ENCODE assay signal across 1 cellular context in the genomic region with DNA sequence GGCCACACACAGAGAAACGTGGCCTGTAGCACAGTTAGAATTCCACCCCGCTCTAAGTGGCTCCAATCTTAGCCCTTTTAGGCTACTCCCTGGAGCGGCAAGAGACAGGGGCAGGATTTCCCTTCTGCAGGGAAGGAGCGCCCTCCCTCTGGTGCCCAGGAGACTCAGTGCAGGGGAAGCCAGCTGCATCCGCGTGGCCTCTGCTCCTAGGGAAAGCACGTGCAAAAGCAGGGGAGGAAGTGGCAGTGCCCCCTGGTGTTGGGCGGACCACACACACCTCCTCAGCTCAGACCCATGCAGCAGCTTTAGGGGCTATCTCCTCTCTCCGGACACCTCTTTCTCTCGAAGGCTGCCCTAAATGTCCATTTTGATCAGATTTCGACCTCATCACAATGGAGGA.
A peak's percentile ranks its signal among the peaks of the same experiment; 100 is the strongest.
TF ChIP-seq lines count a peak whose summit lies in the region.

No MANE protein-coding gene starts in this region.

TF ChIP-seq in HepG2, 621 proteins besides CTCF, POLR2A, EP300 and RAD21 (continued from another document):
- TF ChIP-seq, protein P1, sequence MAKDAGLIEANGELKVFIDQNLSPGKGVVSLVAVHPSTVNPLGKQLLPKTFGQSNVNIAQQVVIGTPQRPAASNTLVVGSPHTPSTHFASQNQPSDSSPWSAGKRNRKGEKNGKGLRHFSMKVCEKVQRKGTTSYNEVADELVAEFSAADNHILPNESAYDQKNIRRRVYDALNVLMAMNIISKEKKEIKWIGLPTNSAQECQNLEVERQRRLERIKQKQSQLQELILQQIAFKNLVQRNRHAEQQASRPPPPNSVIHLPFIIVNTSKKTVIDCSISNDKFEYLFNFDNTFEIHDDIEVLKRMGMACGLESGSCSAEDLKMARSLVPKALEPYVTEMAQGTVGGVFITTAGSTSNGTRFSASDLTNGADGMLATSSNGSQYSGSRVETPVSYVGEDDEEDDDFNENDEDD (CRISPR knock-in tag; IDR thresholded peaks at IDR 0.05; ENCODE audit: borderline replicate concordance) = peak; percentile 42; the same call in 1 of the 2 replicates
- TF ChIP-seq GATAD2A (CRISPR knock-in tag; IDR thresholded peaks at IDR 0.05) (no peak), GABPA (IDR thresholded peaks at IDR 0.05; ENCODE audit: low read depth, low read length) (peak; percentile 50), GABPA (CRISPR knock-in tag; IDR thresholded peaks at IDR 0.05; ENCODE audit: low read depth) (peak; percentile 61), ZNF589 (CRISPR knock-in tag; conservative IDR thresholded peaks at IDR 0.05) (no peak), PCBP1 (IDR thresholded peaks at IDR 0.05; ENCODE audit: borderline replicate concordance, low read depth, low read length) (no peak), HOXA3 (CRISPR knock-in tag; IDR thresholded peaks at IDR 0.05) (peak; percentile 51; the same call in 1 of the 2 replicates), ZNF768 (CRISPR knock-in tag; IDR thresholded peaks at IDR 0.05) (peak; percentile 33; the same call in 1 of the 2 replicates), GPN1 (CRISPR knock-in tag; IDR thresholded peaks at IDR 0.05; ENCODE audit: borderline replicate concordance) (no peak), ZMYM4 (CRISPR knock-in tag; IDR thresholded peaks at IDR 0.05) (peak; percentile 86), ZNF350 (CRISPR knock-in tag; IDR thresholded peaks at IDR 0.05; ENCODE audit: borderline replicate concordance, low read depth) (no peak), ZNF567 (CRISPR knock-in tag; IDR thresholded peaks at IDR 0.05; ENCODE audit: borderline replicate concordance) (no peak), GABPB1 (CRISPR knock-in tag; IDR thresholded peaks at IDR 0.05) (peak; percentile 84)
- TF ChIP-seq, protein P2, sequence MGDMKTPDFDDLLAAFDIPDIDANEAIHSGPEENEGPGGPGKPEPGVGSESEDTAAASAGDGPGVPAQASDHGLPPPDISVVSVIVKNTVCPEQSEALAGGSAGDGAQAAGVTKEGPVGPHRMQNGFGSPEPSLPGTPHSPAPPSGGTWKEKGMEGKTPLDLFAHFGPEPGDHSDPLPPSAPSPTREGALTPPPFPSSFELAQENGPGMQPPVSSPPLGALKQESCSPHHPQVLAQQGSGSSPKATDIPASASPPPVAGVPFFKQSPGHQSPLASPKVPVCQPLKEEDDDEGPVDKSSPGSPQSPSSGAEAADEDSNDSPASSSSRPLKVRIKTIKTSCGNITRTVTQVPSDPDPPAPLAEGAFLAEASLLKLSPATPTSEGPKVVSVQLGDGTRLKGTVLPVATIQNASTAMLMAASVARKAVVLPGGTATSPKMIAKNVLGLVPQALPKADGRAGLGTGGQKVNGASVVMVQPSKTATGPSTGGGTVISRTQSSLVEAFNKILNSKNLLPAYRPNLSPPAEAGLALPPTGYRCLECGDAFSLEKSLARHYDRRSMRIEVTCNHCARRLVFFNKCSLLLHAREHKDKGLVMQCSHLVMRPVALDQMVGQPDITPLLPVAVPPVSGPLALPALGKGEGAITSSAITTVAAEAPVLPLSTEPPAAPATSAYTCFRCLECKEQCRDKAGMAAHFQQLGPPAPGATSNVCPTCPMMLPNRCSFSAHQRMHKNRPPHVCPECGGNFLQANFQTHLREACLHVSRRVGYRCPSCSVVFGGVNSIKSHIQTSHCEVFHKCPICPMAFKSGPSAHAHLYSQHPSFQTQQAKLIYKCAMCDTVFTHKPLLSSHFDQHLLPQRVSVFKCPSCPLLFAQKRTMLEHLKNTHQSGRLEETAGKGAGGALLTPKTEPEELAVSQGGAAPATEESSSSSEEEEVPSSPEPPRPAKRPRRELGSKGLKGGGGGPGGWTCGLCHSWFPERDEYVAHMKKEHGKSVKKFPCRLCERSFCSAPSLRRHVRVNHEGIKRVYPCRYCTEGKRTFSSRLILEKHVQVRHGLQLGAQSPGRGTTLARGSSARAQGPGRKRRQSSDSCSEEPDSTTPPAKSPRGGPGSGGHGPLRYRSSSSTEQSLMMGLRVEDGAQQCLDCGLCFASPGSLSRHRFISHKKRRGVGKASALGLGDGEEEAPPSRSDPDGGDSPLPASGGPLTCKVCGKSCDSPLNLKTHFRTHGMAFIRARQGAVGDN (CRISPR knock-in tag; IDR thresholded peaks at IDR 0.05) = peak; percentile 56
- TF ChIP-seq, protein P3, sequence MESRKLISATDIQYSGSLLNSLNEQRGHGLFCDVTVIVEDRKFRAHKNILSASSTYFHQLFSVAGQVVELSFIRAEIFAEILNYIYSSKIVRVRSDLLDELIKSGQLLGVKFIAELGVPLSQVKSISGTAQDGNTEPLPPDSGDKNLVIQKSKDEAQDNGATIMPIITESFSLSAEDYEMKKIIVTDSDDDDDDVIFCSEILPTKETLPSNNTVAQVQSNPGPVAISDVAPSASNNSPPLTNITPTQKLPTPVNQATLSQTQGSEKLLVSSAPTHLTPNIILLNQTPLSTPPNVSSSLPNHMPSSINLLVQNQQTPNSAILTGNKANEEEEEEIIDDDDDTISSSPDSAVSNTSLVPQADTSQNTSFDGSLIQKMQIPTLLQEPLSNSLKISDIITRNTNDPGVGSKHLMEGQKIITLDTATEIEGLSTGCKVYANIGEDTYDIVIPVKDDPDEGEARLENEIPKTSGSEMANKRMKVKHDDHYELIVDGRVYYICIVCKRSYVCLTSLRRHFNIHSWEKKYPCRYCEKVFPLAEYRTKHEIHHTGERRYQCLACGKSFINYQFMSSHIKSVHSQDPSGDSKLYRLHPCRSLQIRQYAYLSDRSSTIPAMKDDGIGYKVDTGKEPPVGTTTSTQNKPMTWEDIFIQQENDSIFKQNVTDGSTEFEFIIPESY (CRISPR knock-in tag; IDR thresholded peaks at IDR 0.05) = peak; percentile 80
- TF ChIP-seq, protein P4, sequence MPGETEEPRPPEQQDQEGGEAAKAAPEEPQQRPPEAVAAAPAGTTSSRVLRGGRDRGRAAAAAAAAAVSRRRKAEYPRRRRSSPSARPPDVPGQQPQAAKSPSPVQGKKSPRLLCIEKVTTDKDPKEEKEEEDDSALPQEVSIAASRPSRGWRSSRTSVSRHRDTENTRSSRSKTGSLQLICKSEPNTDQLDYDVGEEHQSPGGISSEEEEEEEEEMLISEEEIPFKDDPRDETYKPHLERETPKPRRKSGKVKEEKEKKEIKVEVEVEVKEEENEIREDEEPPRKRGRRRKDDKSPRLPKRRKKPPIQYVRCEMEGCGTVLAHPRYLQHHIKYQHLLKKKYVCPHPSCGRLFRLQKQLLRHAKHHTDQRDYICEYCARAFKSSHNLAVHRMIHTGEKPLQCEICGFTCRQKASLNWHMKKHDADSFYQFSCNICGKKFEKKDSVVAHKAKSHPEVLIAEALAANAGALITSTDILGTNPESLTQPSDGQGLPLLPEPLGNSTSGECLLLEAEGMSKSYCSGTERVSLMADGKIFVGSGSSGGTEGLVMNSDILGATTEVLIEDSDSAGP (CRISPR knock-in tag; IDR thresholded peaks at IDR 0.05; ENCODE audit: borderline replicate concordance) = 0 out of 2 replicates have a peak, but pooled peaks have one; percentile 40
